ENCODE assay signal across 18 cellular contexts in the genomic region with DNA sequence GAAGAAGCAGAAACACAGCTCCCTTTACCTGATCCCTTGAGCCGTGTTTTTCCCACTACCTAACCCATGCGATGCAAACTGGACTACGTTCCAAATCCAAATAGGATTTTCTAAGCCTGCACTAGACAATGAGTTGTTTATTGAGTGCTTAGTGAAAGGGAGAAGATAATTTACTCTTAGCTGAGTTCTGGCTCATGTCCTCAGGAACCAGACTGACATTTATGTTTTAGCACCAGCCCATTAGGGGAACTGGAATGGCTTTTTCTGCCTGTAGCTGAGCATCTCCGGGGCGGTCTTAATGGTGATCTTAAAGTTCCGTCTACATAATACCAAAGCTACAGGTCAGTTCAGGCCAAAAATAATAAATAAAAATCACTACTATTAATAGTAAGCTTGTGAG.
DNase-seq lines count a peak whose midpoint lies in the region; ATAC-seq and TF ChIP-seq lines count a peak whose summit lies in the region.
"Had no signal": no experiment of that assay in that cellular context is flagged by ENCODE, and none has a peak within 500 bp of the region (broad histone marks: within the 10 kb centered on the region; RNA-seq: fewer than 3 reads in every experiment).

No MANE protein-coding gene starts in this region.

- peak overlapping the region; percentile 6 for H3K27ac ChIP-seq in cardiac muscle cell
- H3K27ac ChIP-seq in epithelial cell of prostate = peak overlapping the region; percentile 98
- H3K27ac ChIP-seq: A549 had no signal

- no peak for ATAC-seq in Right ventricle myocardium inferior
- no peak for ATAC-seq in naive thymus-derived CD8-positive, alpha-beta T cell
- ATAC-seq in stimulated activated naive B cell treated with anti-CD40 and anti-IgM and Interleukin-4, amounts not matched to agents 10 μg/mL and 1 μg/mL and 100 μg/mL, for 72 hours (replicated peaks) = no peak
- ATAC-seq: Panc1 had no signal

- H3K9me3 Mint-ChIP-seq in naive thymus-derived CD8-positive, alpha-beta T cell = peaks cover 0 to 15% (median 4%) of the 10 kb centered on the region in 9 donors
- H3K9me3 Mint-ChIP-seq in stimulated activated naive B cell treated with anti-CD40 and anti-IgM and Interleukin-4, amounts not matched to agents 10 μg/mL and 1 μg/mL and 100 μg/mL, for 72 hours = peaks cover 0 to 2% of the 10 kb centered on the region in 2 donors
- H3K9me3 Mint-ChIP-seq in activated CD4-positive, alpha-beta T cell treated with anti-CD3 and anti-CD28 coated beads, Interleukin-2, amount 10 ng/mL, durations not matched to agents 7 days and 5 days = no peaks in the 10 kb centered on the region

- H3K9me3 ChIP-seq in cardiac muscle cell (ENCODE audit: low read depth) = no peaks in the 10 kb centered on the region
- H3K9me3 ChIP-seq: A549 had no signal

- no peak overlapping the region for H3K27ac Mint-ChIP-seq in naive thymus-derived CD8-positive, alpha-beta T cell
- no peak overlapping the region for H3K27ac Mint-ChIP-seq in stimulated activated naive B cell treated with anti-CD40 and anti-IgM and Interleukin-4, amounts not matched to agents 10 μg/mL and 1 μg/mL and 100 μg/mL, for 72 hours
- H3K27ac Mint-ChIP-seq in activated CD4-positive, alpha-beta T cell treated with anti-CD3 and anti-CD28 coated beads, Interleukin-2, amount 10 ng/mL, durations not matched to agents 7 days and 5 days = no peak overlapping the region

- no peaks in the 10 kb centered on the region for H3K27me3 ChIP-seq in cardiac muscle cell

- H3K36me3 ChIP-seq in cardiac muscle cell = no peaks in the 10 kb centered on the region

- no peak overlapping the region for H3K4me3 ChIP-seq in cardiac muscle cell
- H3K4me3 ChIP-seq: A549 had no signal

- no peak for DNase-seq in cardiac muscle cell (ENCODE audit: low read depth in 1 of 2, low spot score in 1 of 2)
- DNase-seq in Right ventricle myocardium inferior (ENCODE audit: missing footprints) = no peak
- DNase-seq in epithelial cell of prostate (ENCODE audit: low read depth, low spot score) = no peak
- peak; percentile 28 for DNase-seq in left kidney (ENCODE audit: low read depth, low spot score)
- no peak for DNase-seq in naive thymus-derived CD8-positive, alpha-beta T cell
- DNase-seq in stimulated activated naive B cell treated with anti-CD40 and anti-IgM and Interleukin-4, amounts not matched to agents 10 μg/mL and 1 μg/mL and 100 μg/mL, for 72 hours = no peak
- no peak for DNase-seq in activated CD4-positive, alpha-beta T cell treated with anti-CD3 and anti-CD28 coated beads, Interleukin-2, amount 10 ng/mL, durations not matched to agents 7 days and 5 days
- no peak for DNase-seq in SKM-1 treated with dmso at 0.1 percent for 144 hours (lab: John Stamatoyannopoulos, UW; ENCODE audit: unreplicated experiment)
- DNase-seq: C1 segment of cervical spinal cord, DND-41, KBM-7, NCI-H1436, NCI-H2029, NCI-H2171, NCI-H446, SHP77 treated with DMSO at 0.1 percent for 48 hours had no signal

- CTCF ChIA-PET in activated CD4-positive, alpha-beta T cell treated with anti-CD3 and anti-CD28 coated beads, Interleukin-2, amount 10 ng/mL, durations not matched to agents 7 days and 5 days (lab: Charles Lee) = interaction anchor here (0.6 to 1.4 kb wide), 3 partner anchors 10 to 33 kb away, joined by 3 read pairs; no protein-coding TSS in a partner anchor

- H3K4me1 Mint-ChIP-seq in naive thymus-derived CD8-positive, alpha-beta T cell = no peaks in the 10 kb centered on the region
- H3K4me1 Mint-ChIP-seq in stimulated activated naive B cell treated with anti-CD40 and anti-IgM and Interleukin-4, amounts not matched to agents 10 μg/mL and 1 μg/mL and 100 μg/mL, for 72 hours = no peaks in the 10 kb centered on the region
- no peaks in the 10 kb centered on the region for H3K4me1 Mint-ChIP-seq in activated CD4-positive, alpha-beta T cell treated with anti-CD3 and anti-CD28 coated beads, Interleukin-2, amount 10 ng/mL, durations not matched to agents 7 days and 5 days

- no peak overlapping the region for H3K4me3 Mint-ChIP-seq in naive thymus-derived CD8-positive, alpha-beta T cell
- no peak overlapping the region for H3K4me3 Mint-ChIP-seq in stimulated activated naive B cell treated with anti-CD40 and anti-IgM and Interleukin-4, amounts not matched to agents 10 μg/mL and 1 μg/mL and 100 μg/mL, for 72 hours
- no peak overlapping the region for H3K4me3 Mint-ChIP-seq in activated CD4-positive, alpha-beta T cell treated with anti-CD3 and anti-CD28 coated beads, Interleukin-2, amount 10 ng/mL, durations not matched to agents 7 days and 5 days

- intact Hi-C loops in Right ventricle myocardium inferior (cut with DNase I) = no loop called here

- peaks cover 7 to 27% (median 12%) of the 10 kb centered on the region in 5 donors for H3K27me3 Mint-ChIP-seq in naive thymus-derived CD8-positive, alpha-beta T cell
- peaks cover 10 to 15% of the 10 kb centered on the region in 2 donors for H3K27me3 Mint-ChIP-seq in stimulated activated naive B cell treated with anti-CD40 and anti-IgM and Interleukin-4, amounts not matched to agents 10 μg/mL and 1 μg/mL and 100 μg/mL, for 72 hours
- H3K27me3 Mint-ChIP-seq in activated CD4-positive, alpha-beta T cell treated with anti-CD3 and anti-CD28 coated beads, Interleukin-2, amount 10 ng/mL, durations not matched to agents 7 days and 5 days = peaks cover 22% of the 10 kb centered on the region

- peaks cover 13% of the 10 kb centered on the region for H3K4me1 ChIP-seq in cardiac muscle cell (ENCODE audit: low read depth)

- TF ChIP-seq CTCF in cardiac muscle cell (IDR thresholded peaks at IDR 0.05; ENCODE audit: low read depth, low read length) = no peak

- POLR2A ChIA-PET in naive thymus-derived CD8-positive, alpha-beta T cell (lab: Charles Lee) = no interaction called here
- POLR2A ChIA-PET in activated CD4-positive, alpha-beta T cell treated with anti-CD3 and anti-CD28 coated beads, Interleukin-2, amount 10 ng/mL, durations not matched to agents 7 days and 5 days (lab: Charles Lee) = no interaction called here

- H3K36me3 Mint-ChIP-seq in naive thymus-derived CD8-positive, alpha-beta T cell = peaks cover 0 to 11% (median 0%) of the 10 kb centered on the region in 3 donors
- no peaks in the 10 kb centered on the region for H3K36me3 Mint-ChIP-seq in stimulated activated naive B cell treated with anti-CD40 and anti-IgM and Interleukin-4, amounts not matched to agents 10 μg/mL and 1 μg/mL and 100 μg/mL, for 72 hours
- no peaks in the 10 kb centered on the region for H3K36me3 Mint-ChIP-seq in activated CD4-positive, alpha-beta T cell treated with anti-CD3 and anti-CD28 coated beads, Interleukin-2, amount 10 ng/mL, durations not matched to agents 7 days and 5 days (ENCODE audit: low read depth)
